ENCODE assay signal across 16 cellular contexts in genomic region chr9:120659209-120659608, GRCh38. TPM values are rescaled to one million over a fixed set of nuclear protein-coding genes. Genes with fewer than 3 reads are reported as not detected.
DNase-seq lines count a peak whose midpoint lies in the region; ATAC-seq, FAIRE-seq and TF ChIP-seq lines count a peak whose summit lies in the region.
"Had no signal": no experiment of that assay in that cellular context is flagged by ENCODE, and none has a peak within 500 bp of the region (broad histone marks: within the 10 kb centered on the region; RNA-seq: fewer than 3 reads in every experiment).

No MANE protein-coding gene starts in this region.

- no peak for TF ChIP-seq CTCF in HEK293 (tag by site-specific recombination; IDR thresholded peaks at IDR 0.05)
- no peak for TF ChIP-seq CTCF in K562 (IDR thresholded peaks at IDR 0.05 in 2 of 3, conservative IDR thresholded peaks at IDR 0.05 in 1 of 3; ENCODE audit: insufficient read depth in 2 of 3, low read depth in 1 of 3, low read length in 3 of 3)
- TF ChIP-seq CTCF in Peyer's patch (IDR thresholded peaks at IDR 0.05): no peak

- no peaks in the 10 kb centered on the region for H3K79me2 ChIP-seq in K562 (ENCODE audit: control insufficient read depth, insufficient read depth, low read length)

- H3K4me1 Mint-ChIP-seq in activated CD4-positive, alpha-beta T cell treated with anti-CD3 and anti-CD28 coated beads for 36 hours: peaks cover 3% of the 10 kb centered on the region

- no peaks in the 10 kb centered on the region for H3K36me3 Mint-ChIP-seq in activated CD4-positive, alpha-beta T cell treated with anti-CD3 and anti-CD28 coated beads for 36 hours (ENCODE audit: low read depth)

- no peaks in the 10 kb centered on the region for H3K27me3 Mint-ChIP-seq in activated CD4-positive, alpha-beta T cell treated with anti-CD3 and anti-CD28 coated beads for 36 hours
- H3K27me3 Mint-ChIP-seq: CD4-positive, alpha-beta memory T cell had no signal

- H3K9me1 ChIP-seq in K562 (ENCODE audit: control insufficient read depth, insufficient read depth, low read length): no peaks in the 10 kb centered on the region

- no peaks in the 10 kb centered on the region for H4K20me1 ChIP-seq in K562 (replicated peaks; ENCODE audit: control insufficient read depth, insufficient read depth, low read length)

- DNase-seq in NCI-H82 (lab: John Stamatoyannopoulos, UW) (peak; percentile 41), NCI-H82 treated with DMSO at 0.1 percent for 48 hours (lab: John Stamatoyannopoulos, UW; ENCODE audit: unreplicated experiment) (no peak), K562 (ENCODE audit: extremely low read depth in 1 of 4, low spot score in 3 of 4) (no peak), Peyer's patch (no peak)
- no peak for DNase-seq in activated CD4-positive, alpha-beta T cell treated with anti-CD3 and anti-CD28 coated beads for 36 hours
- DNase-seq: 8988T; ACHN; C1 segment of cervical spinal cord; CD4-positive, alpha-beta memory T cell; DMS79; GM23248 had no signal

- H3K9me3 ChIP-seq in HEK293 (ENCODE audit: control insufficient read depth, insufficient read depth, low read depth, low read length) (no peaks in the 10 kb centered on the region), K562 (replicated peaks; ENCODE audit: control insufficient read depth, insufficient read depth, low read depth, low read length) (no peaks in the 10 kb centered on the region), Peyer's patch (no peaks in the 10 kb centered on the region)

- no peak overlapping the region for H3K27ac Mint-ChIP-seq in activated CD4-positive, alpha-beta T cell treated with anti-CD3 and anti-CD28 coated beads for 36 hours
- H3K27ac Mint-ChIP-seq: CD4-positive, alpha-beta memory T cell had no signal

- CTCF ChIA-PET in HEK293 (lab: Yijun Ruan, JAX) (no interaction called here), K562 (lab: Yijun Ruan, JAX; ENCODE audit: low intra/inter-chr PET ratio) (no interaction called here)
- CTCF ChIA-PET in activated CD4-positive, alpha-beta T cell treated with anti-CD3 and anti-CD28 coated beads for 36 hours (lab: Charles Lee): no interaction called here

- no peak for TF ChIP-seq RAD21 in K562 (CRISPR knock-in tag; conservative IDR thresholded peaks at IDR 0.05 in 1 of 2, IDR thresholded peaks at IDR 0.05 in 1 of 2)

- H3K36me3 ChIP-seq in HEK293 (ENCODE audit: control insufficient read depth in 2 of 2, insufficient read depth in 1 of 2, low read length in 2 of 2) (no peaks in the 10 kb centered on the region), K562 (ENCODE audit: control insufficient read depth, insufficient read depth, low read length) (no peaks in the 10 kb centered on the region), Peyer's patch (no peaks in the 10 kb centered on the region)

- peak; percentile 22; the same call in 2 of the 3 replicates for ATAC-seq in K562
- no peak for ATAC-seq in activated CD4-positive, alpha-beta T cell treated with anti-CD3 and anti-CD28 coated beads for 36 hours
- no peak for ATAC-seq in HG03565 (IDR thresholded peaks at IDR 0.05; ENCODE audit: unreplicated experiment)
- ATAC-seq: GM12878, HCT116 had no signal

- intact Hi-C loops in K562 (cut with micrococcal nuclease): no loop called here
- intact Hi-C loops in activated CD4-positive, alpha-beta T cell treated with anti-CD3 and anti-CD28 coated beads for 36 hours (cut with DNase I, micrococcal nuclease): no loop called here

- TF ChIP-seq EP300 in K562 (IDR thresholded peaks at IDR 0.05; ENCODE audit: low read length): no peak

- peak; percentile 23 for FAIRE-seq in K562 (lab: Jason Lieb, UNC)
- FAIRE-seq: GM12878, GM18507 had no signal

- no peak overlapping the region for H3K9ac ChIP-seq in K562 (ENCODE audit: insufficient read depth in 1 of 2, low read depth in 2 of 2, low read length in 2 of 2)
- H3K9ac ChIP-seq: GM23248 had no signal

- 31% methylated on average over 3 of the region's 3 CpGs for WGBS in K562 (ENCODE audit: insufficient coverage, low coverage, missing lambda C conversion rate)

- TF ChIP-seq POLR2A in K562 (conservative IDR thresholded peaks at IDR 0.05) (no peak), Peyer's patch (IDR thresholded peaks at IDR 0.05) (no peak)

- POLR2A ChIA-PET in HEK293 (lab: Yijun Ruan, JAX): no interaction called here
- POLR2A ChIA-PET in K562 (lab: Yijun Ruan, JAX): no interaction called here
- POLR2A ChIA-PET in activated CD4-positive, alpha-beta T cell treated with anti-CD3 and anti-CD28 coated beads for 36 hours (lab: Charles Lee): no interaction called here

- H3K4me3 Mint-ChIP-seq in activated CD4-positive, alpha-beta T cell treated with anti-CD3 and anti-CD28 coated beads for 36 hours: no peak overlapping the region
- H3K4me3 Mint-ChIP-seq: CD4-positive, alpha-beta memory T cell had no signal

- no peak overlapping the region for H3K4me2 ChIP-seq in K562 (ENCODE audit: insufficient read depth, low read length)

- H3K4me1 ChIP-seq in HEK293 (ENCODE audit: control insufficient read depth, insufficient read depth, low read length) (no peaks in the 10 kb centered on the region), K562 (replicated peaks in 1 of 2; ENCODE audit: control insufficient read depth in 2 of 2, insufficient read depth in 2 of 2, low read length in 2 of 2) (no peaks in the 10 kb centered on the region), Peyer's patch (no peaks in the 10 kb centered on the region)

- H3K27me3 ChIP-seq in K562 (ENCODE audit: control insufficient read depth in 2 of 2, insufficient read depth in 2 of 2, low read length in 2 of 2) (no peaks in the 10 kb centered on the region), Peyer's patch (no peaks in the 10 kb centered on the region)

- no peak overlapping the region for H3K4me3 ChIP-seq in HEK293 (ENCODE audit: low read depth, low read length)
- no peak overlapping the region for H3K4me3 ChIP-seq in K562
- H3K4me3 ChIP-seq in Peyer's patch: no peak overlapping the region
- H3K4me3 ChIP-seq: GM12878, GM23248 had no signal

- no peak overlapping the region for H3K27ac ChIP-seq in HEK293 (ENCODE audit: extremely low read depth, low read depth, low read length)
- H3K27ac ChIP-seq in K562 (ENCODE audit: extremely low read depth, low read depth, low read length): no peak overlapping the region
- H3K27ac ChIP-seq in Peyer's patch: no peak overlapping the region
- H3K27ac ChIP-seq: GM23248 had no signal

- no peaks in the 10 kb centered on the region for H3K9me3 Mint-ChIP-seq in activated CD4-positive, alpha-beta T cell treated with anti-CD3 and anti-CD28 coated beads for 36 hours (ENCODE audit: low read depth)
- H3K9me3 Mint-ChIP-seq: CD4-positive, alpha-beta memory T cell had no signal

- H2AFZ ChIP-seq in K562 (ENCODE audit: low read depth, low read length): no peak overlapping the region
- H2AFZ ChIP-seq: GM23248 had no signal

- in situ Hi-C loops in K562 (cut with MboI): no loop called here

- BruUV-seq in K562 (replicated peaks; lab: Mats Ljungman, UMichigan): no TSS peak

TF ChIP-seq in HEK293, 187 proteins besides CTCF, POLR2A, EP300 and RAD21:
- TF ChIP-seq SCRT2 (tag by site-specific recombination; IDR thresholded peaks at IDR 0.05): peak; percentile 96
- TF ChIP-seq ZNF639 (tag by site-specific recombination; IDR thresholded peaks at IDR 0.05): no peak
- TF ChIP-seq SCRT1 (tag by site-specific recombination; IDR thresholded peaks at IDR 0.05; ENCODE audit: borderline replicate concordance): peak; percentile 77

TF ChIP-seq in K562, 482 proteins besides CTCF, POLR2A, EP300 and RAD21:
- no peak for TF ChIP-seq SRSF9 (IDR thresholded peaks at IDR 0.05; ENCODE audit: borderline replicate concordance, low read depth, low read length)

RNA-seq across cellular contexts. Expression of gene MEGF9, which starts 55.1 kb away (rescaled TPM):
- 2.3 and 4.4 TPM in 2 replicates for total RNA-seq in K562 (2011; cell fraction: chromatin; rRNA removed; ENCODE audit: low replicate concordance)
- 2.2 and 3.2 TPM in 2 replicates for total RNA-seq in K562 (2011; cell fraction: nucleolus; rRNA removed)
- 5.2 and 10.3 TPM in 2 replicates for total RNA-seq in K562 (2011; cell fraction: nucleoplasm; rRNA removed)
- total RNA-seq in K562 (2014; rRNA removed) (3.3 and 3.7 TPM in 2 replicates), K562 (2014; rRNA removed; fragmentation: Illumina TruSeq; extraction: Trizol) (5.7 and 5.8 TPM in 2 replicates), K562 (2015; rRNA removed; fragmentation: Illumina TruSeq; extraction: Trizol) (4.3 TPM in 2 replicates), K562 (2021) (5.2 TPM in 2 replicates), Peyer's patch (10 to 100 TPM in 2 of 4 donors, 1 to 10 TPM in 2; 8.1 to 15.1 (median 11.5) TPM)
- polyA plus RNA-seq in K562 (2011; rRNA removed) (2.5 and 3.8 TPM in 2 replicates), K562 (2014; fragmentation: Illumina TruSeq; extraction: Trizol) (5.6 and 6.2 TPM in 2 replicates), K562 (2014; fragmentation: Nextera tagmentation; extraction: Ambion mirVana) (1 to 10 TPM; 2.1 to 2.3 TPM), K562 (2014; rRNA removed) (3.5 TPM in 2 replicates)
- 1.4 and 1.9 TPM in 2 replicates for polyA plus RNA-seq in K562 (2011; cell fraction: cytosol; rRNA removed)
- polyA plus RNA-seq in K562 (2011; cell fraction: nucleus; rRNA removed): 0.86 and 0.88 TPM in 2 replicates
- polyA plus RNA-seq in K562 (2012): 4.4 and 5.3 TPM in 2 replicates
- polyA minus RNA-seq in K562 (2011; rRNA and poly(A)+ RNA removed): 4.6 and 5.8 TPM in 2 replicates
- 3.9 and 4.0 TPM in 2 replicates for polyA minus RNA-seq in K562 (2011; cell fraction: cytosol; rRNA and poly(A)+ RNA removed)
- polyA minus RNA-seq in K562 (2011; cell fraction: nucleus; rRNA and poly(A)+ RNA removed): 0.81 and 1.1 TPM in 2 replicates
- total RNA-seq in activated CD4-positive, alpha-beta T cell treated with anti-CD3 and anti-CD28 coated beads for 36 hours: 1 to 10 TPM; 3.3 to 3.6 TPM
